ENCODE assay signal across 8 cellular contexts in the genomic region with DNA sequence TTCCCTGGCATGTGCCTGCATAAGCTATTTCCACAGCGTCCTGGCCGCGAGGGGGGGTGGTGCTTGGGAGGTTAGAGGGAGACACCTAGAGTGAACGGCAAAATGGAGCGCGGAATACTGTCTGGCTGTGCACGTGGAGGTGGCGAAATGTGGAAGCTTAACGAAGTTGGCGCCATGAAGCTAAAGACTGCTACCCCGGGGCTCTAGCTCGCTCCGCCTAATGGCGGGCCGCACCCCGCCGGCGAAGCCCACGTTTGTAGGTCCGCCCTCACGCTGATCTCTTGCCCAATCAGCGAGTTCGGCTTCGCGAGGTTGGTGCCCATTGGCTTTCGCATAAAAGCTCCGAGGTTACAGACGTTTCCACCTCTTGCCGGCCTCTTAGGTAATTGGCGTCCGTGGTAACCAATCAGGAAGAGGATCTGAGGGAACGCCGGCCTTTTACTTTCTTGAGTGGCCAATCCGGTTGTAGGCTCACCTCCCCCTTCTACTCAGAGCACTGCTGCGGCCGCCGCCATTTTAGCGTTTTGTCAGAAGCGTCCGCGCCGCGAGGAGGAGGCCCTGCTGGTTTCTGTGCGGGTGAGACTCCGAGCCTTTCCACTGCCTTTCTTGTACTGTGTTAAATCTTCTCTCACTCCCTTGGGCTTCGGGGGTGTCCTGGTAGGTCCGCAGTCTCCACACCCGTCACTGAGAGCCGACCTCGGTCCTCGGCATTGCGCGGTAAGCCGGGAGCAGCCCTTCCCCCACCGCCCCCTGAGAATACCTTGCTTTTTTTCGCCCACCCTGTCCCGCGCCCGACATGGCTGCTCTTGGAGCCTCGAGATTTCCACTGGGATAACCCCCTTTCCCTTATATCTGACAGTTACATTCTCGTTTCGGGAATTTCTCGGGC. TPM values are rescaled to one million over a fixed set of nuclear protein-coding genes. Genes with fewer than 3 reads are reported as not detected.
DNase-seq lines count a peak whose midpoint lies in the region; ATAC-seq lines count a peak whose summit lies in the region.

A gene with protein sequence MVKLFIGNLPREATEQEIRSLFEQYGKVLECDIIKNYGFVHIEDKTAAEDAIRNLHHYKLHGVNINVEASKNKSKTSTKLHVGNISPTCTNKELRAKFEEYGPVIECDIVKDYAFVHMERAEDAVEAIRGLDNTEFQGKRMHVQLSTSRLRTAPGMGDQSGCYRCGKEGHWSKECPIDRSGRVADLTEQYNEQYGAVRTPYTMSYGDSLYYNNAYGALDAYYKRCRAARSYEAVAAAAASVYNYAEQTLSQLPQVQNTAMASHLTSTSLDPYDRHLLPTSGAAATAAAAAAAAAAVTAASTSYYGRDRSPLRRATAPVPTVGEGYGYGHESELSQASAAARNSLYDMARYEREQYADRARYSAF (plus strand): TSS at position 527 of the 889 bp plus-strand sequence. CDS start 1,009 bp downstream, outside the sequence.

- DNase-seq in C1 segment of cervical spinal cord (lab: John Stamatoyannopoulos, UW), result peak; percentile 85 to 99 (median 96)
- peak; percentile 100 for DNase-seq in NCI-H69 (lab: John Stamatoyannopoulos, UW)
- peak; percentile 99 for DNase-seq in activated CD4-positive, alpha-beta T cell treated with anti-CD3 and anti-CD28 coated beads, Interleukin-2, amount 10 ng/mL, durations not matched to agents 7 days and 5 days
- DNase-seq in cortex of kidney (lab: John Stamatoyannopoulos, UW), result peak; percentile 50
- DNase-seq in left colon, result peak; percentile 93 to 99
- DNase-seq in stimulated activated CD4-positive, alpha-beta T cell treated with anti-CD3 and anti-CD28 coated beads, Interleukin-1b, Interleukin-23, amount 100 ng/mL, for 48 hours, result peak; percentile 98

- intact Hi-C loops in left colon (cut with DNase I, micrococcal nuclease), result no loop called here

- H3K36me3 Mint-ChIP-seq in activated CD4-positive, alpha-beta T cell treated with anti-CD3 and anti-CD28 coated beads, Interleukin-2, amount 10 ng/mL, durations not matched to agents 7 days and 5 days (ENCODE audit: low read depth), result peaks cover 66% of the 10 kb centered on the region

- H3K9me3 Mint-ChIP-seq in activated CD4-positive, alpha-beta T cell treated with anti-CD3 and anti-CD28 coated beads, Interleukin-2, amount 10 ng/mL, durations not matched to agents 7 days and 5 days, result no peaks in the 10 kb centered on the region

- H3K27me3 Mint-ChIP-seq in activated CD4-positive, alpha-beta T cell treated with anti-CD3 and anti-CD28 coated beads, Interleukin-2, amount 10 ng/mL, durations not matched to agents 7 days and 5 days, result no peaks in the 10 kb centered on the region

- POLR2A ChIA-PET in activated CD4-positive, alpha-beta T cell treated with anti-CD3 and anti-CD28 coated beads, Interleukin-2, amount 10 ng/mL, durations not matched to agents 7 days and 5 days (lab: Charles Lee), result interaction anchor here (0.5 to 1.2 kb wide), 10 partner anchors 8 to 568 kb away, joined by 3 to 8 read pairs (median 4); a partner anchor contains a TSS

- peaks cover 63% of the 10 kb centered on the region for H3K4me1 Mint-ChIP-seq in activated CD4-positive, alpha-beta T cell treated with anti-CD3 and anti-CD28 coated beads, Interleukin-2, amount 10 ng/mL, durations not matched to agents 7 days and 5 days

- peak within 1 kb of the TSS; percentile 96 for H3K27ac Mint-ChIP-seq in activated CD4-positive, alpha-beta T cell treated with anti-CD3 and anti-CD28 coated beads, Interleukin-2, amount 10 ng/mL, durations not matched to agents 7 days and 5 days

- CTCF ChIA-PET in activated CD4-positive, alpha-beta T cell treated with anti-CD3 and anti-CD28 coated beads, Interleukin-2, amount 10 ng/mL, durations not matched to agents 7 days and 5 days (lab: Charles Lee), result interaction anchor here (0.6 to 3.8 kb wide), 19 partner anchors 9 to 1370 kb away, joined by 3 to 23 read pairs (median 4); a partner anchor contains a TSS

- H3K4me3 Mint-ChIP-seq in activated CD4-positive, alpha-beta T cell treated with anti-CD3 and anti-CD28 coated beads, Interleukin-2, amount 10 ng/mL, durations not matched to agents 7 days and 5 days, result peak within 1 kb of the TSS; percentile 91

- ATAC-seq in GM19328 (IDR thresholded peaks at IDR 0.05; ENCODE audit: unreplicated experiment) (peak; percentile 86), HG03520 (IDR thresholded peaks at IDR 0.05; ENCODE audit: unreplicated experiment) (peak; percentile 94), left colon (peak; percentile 92)

RNA-seq across cellular contexts. Expression of the gene that starts here (rescaled TPM):
- total RNA-seq in activated CD4-positive, alpha-beta T cell treated with anti-CD3 and anti-CD28 coated beads, Interleukin-2, amount 10 ng/mL, durations not matched to agents 7 days and 5 days, result 100 to 1,000 TPM; 124 to 137 TPM
- 10 to 100 TPM; 90.7 to 92.9 TPM for total RNA-seq in left colon

Comparison
In these comparisons a context has a peak if more than half of its experiments do, and no peak if none do; other contexts are left out.
1. Peak in every context shown above with its lines: DNase-seq and ATAC-seq.
2. DNase-seq: peak in every context shown above with its lines; median percentile 100 in NCI-H69; 99 in activated CD4-positive, alpha-beta T cell treated with anti-CD3 and anti-CD28 coated beads, Interleukin-2, amount 10 ng/mL, durations not matched to agents 7 days and 5 days; 98 in stimulated activated CD4-positive, alpha-beta T cell treated with anti-CD3 and anti-CD28 coated beads, Interleukin-1b, Interleukin-23, amount 100 ng/mL, for 48 hours; 96 in C1 segment of cervical spinal cord; 96 in left colon; 50 in cortex of kidney.